10 cellular contexts compared by ENCODE assay signal in genomic region chr3:69309810-69310209, GRCh38.
A peak's percentile ranks its signal among the peaks of the same experiment; 100 is the strongest.
DNase-seq lines count a peak whose midpoint lies in the region; ATAC-seq, FAIRE-seq and TF ChIP-seq lines count a peak whose summit lies in the region.
"Had no signal": no experiment of that assay in that cellular context is flagged by ENCODE, and none has a peak within 500 bp of the region (broad histone marks: within the 10 kb centered on the region; RNA-seq: fewer than 3 reads in every experiment).

No MANE protein-coding gene starts in this region.

- TF ChIP-seq CTCF in Panc1 (IDR thresholded peaks at IDR 0.05) (peak; percentile 67), esophagus squamous epithelium (IDR thresholded peaks at IDR 0.05) (peak in 4 of 6 experiments; percentile 17 to 63 (median 40)), progenitor cell of endocrine pancreas (IDR thresholded peaks at IDR 0.05; ENCODE audit: unreplicated experiment) (peak; percentile 59), suprapubic skin (IDR thresholded peaks at IDR 0.05) (peak in 1 of 2 donors; percentile 23)

- POLR2A ChIA-PET in Panc1 (lab: Charles Lee), result no interaction called here

- H3K27me3 ChIP-seq in Panc1 (ENCODE audit: control insufficient read depth, insufficient read depth, low read length), result no peaks in the 10 kb centered on the region
- no peaks in the 10 kb centered on the region for H3K27me3 ChIP-seq in esophagus squamous epithelium
- H3K27me3 ChIP-seq in suprapubic skin, result no peaks in the 10 kb centered on the region

- H3K36me3 Mint-ChIP-seq in progenitor cell of endocrine pancreas (ENCODE audit: insufficient read depth), result peaks cover 6% of the 10 kb centered on the region

- CTCF ChIA-PET in Panc1 (lab: Charles Lee), result no interaction called here

- no peak overlapping the region for H3K4me3 Mint-ChIP-seq in progenitor cell of endocrine pancreas (ENCODE audit: low read depth)

- no peaks in the 10 kb centered on the region for H3K9me3 ChIP-seq in Panc1 (ENCODE audit: control insufficient read depth, insufficient read depth, low read depth, low read length)
- no peaks in the 10 kb centered on the region for H3K9me3 ChIP-seq in esophagus squamous epithelium
- no peaks in the 10 kb centered on the region for H3K9me3 ChIP-seq in suprapubic skin

- H3K27ac ChIP-seq in Panc1 (ENCODE audit: low read length) (no peak overlapping the region), esophagus squamous epithelium (no peak overlapping the region), suprapubic skin (no peak overlapping the region)

- H3K27me3 Mint-ChIP-seq in progenitor cell of endocrine pancreas, result no peaks in the 10 kb centered on the region

- TF ChIP-seq POLR2A in GM12892 (IDR thresholded peaks at IDR 0.05; ENCODE audit: low read depth, low read length), result no peak
- TF ChIP-seq POLR2A in esophagus squamous epithelium (IDR thresholded peaks at IDR 0.05), result no peak
- no peak for TF ChIP-seq POLR2A in suprapubic skin (IDR thresholded peaks at IDR 0.05)

- H3K4me3 ChIP-seq in Panc1 (ENCODE audit: low read depth in 2 of 2, low read length in 2 of 2) (no peak overlapping the region), esophagus squamous epithelium (no peak overlapping the region), suprapubic skin (no peak overlapping the region)

- intact Hi-C loops in Panc1 (cut with micrococcal nuclease; ENCODE audit: unreplicated experiment), result loop anchor here (5.0 to 10.0 kb wide), 2 partner anchors 115 to 362 kb away; no protein-coding TSS in a partner anchor
- intact Hi-C loops in esophagus squamous epithelium (cut with DNase I), result loop anchor here (5.0 to 10.0 kb wide), 2 partner anchors 95 to 148 kb away; no protein-coding TSS in a partner anchor
- intact Hi-C loops in posterior cingulate gyrus (cut with DNase I), result loop anchor here (5.0 to 10.0 kb wide), 2 partner anchors 112 to 365 kb away; no protein-coding TSS in a partner anchor

- peak; percentile 62 for FAIRE-seq in GM12892 (lab: Jason Lieb, UNC)
- FAIRE-seq: colon had no signal

- H3K36me3 ChIP-seq in Panc1 (ENCODE audit: control insufficient read depth, insufficient read depth, low read length) (no peaks in the 10 kb centered on the region), esophagus squamous epithelium (no peaks in the 10 kb centered on the region), suprapubic skin (peaks cover 4% of the 10 kb centered on the region)

- DNase-seq in GM12892 (ENCODE audit: insufficient read length) (no peak), Panc1 (ENCODE audit: low read depth, low spot score) (no peak), esophagus squamous epithelium (lab: John Stamatoyannopoulos, UW) (no peak), progenitor cell of endocrine pancreas (ENCODE audit: low spot score, unreplicated experiment) (no peak), COLO668 (lab: John Stamatoyannopoulos, UW; ENCODE audit: unreplicated experiment) (no peak), posterior cingulate gyrus (no peak), suprapubic skin (ENCODE audit: low spot score in 2 of 2) (no peak)
- no peak for DNase-seq in activated naive CD4-positive, alpha-beta T cell treated with Interleukin-2 at 50 U/mL for 16 hours
- DNase-seq: stimulated activated CD4-positive, alpha-beta T cell treated with anti-CD3 and anti-CD28 coated beads, Interleukin-15, amount 100 ng/mL, for 24 hours had no signal

- peaks cover 2% of the 10 kb centered on the region for H3K4me1 Mint-ChIP-seq in progenitor cell of endocrine pancreas (ENCODE audit: low read depth)

- in situ Hi-C loops in Panc1 (cut with HindIII; ENCODE audit: low pct_unique_long_range_greater_than_20kb, low sequenced_read_pairs), result no loop called here

- peak; percentile 84 for ATAC-seq in Panc1

- no TSS peak for BruUV-seq in Panc1 (replicated peaks; lab: Mats Ljungman, UMichigan)

- no peaks in the 10 kb centered on the region; the same call in 1 of the 2 replicates for H3K4me1 ChIP-seq in Panc1 (ENCODE audit: control insufficient read depth, insufficient read depth, low read length)
- peaks cover 0 to 17% (median 4%) of the 10 kb centered on the region in 3 donors for H3K4me1 ChIP-seq in esophagus squamous epithelium
- peaks cover 18% of the 10 kb centered on the region for H3K4me1 ChIP-seq in suprapubic skin

- WGBS in esophagus squamous epithelium, 2 donors, result 78 to 84% methylated on average over 3 of the region's 3 CpGs
- 69% methylated on average over 3 of the region's 3 CpGs for WGBS in suprapubic skin

- TF ChIP-seq EP300 in suprapubic skin (IDR thresholded peaks at IDR 0.05), result no peak

- no peak overlapping the region for H3K27ac Mint-ChIP-seq in progenitor cell of endocrine pancreas

- H3K9me3 Mint-ChIP-seq in progenitor cell of endocrine pancreas (ENCODE audit: low read depth), result no peaks in the 10 kb centered on the region
